ENCODE assay signal across 19 cellular contexts in genomic region chr17:63768433-63768832, GRCh38.
"Had no signal": no experiment of that assay in that cellular context is flagged by ENCODE, and none has a peak within 500 bp of the region (broad histone marks: within the 10 kb centered on the region; RNA-seq: fewer than 3 reads in every experiment).

No MANE protein-coding gene starts in this region.

- FAIRE-seq: urothelium cell line had no signal

- H3K27me3 ChIP-seq: brain microvascular endothelial cell, colonic mucosa, gastrocnemius medialis, heart left ventricle, thyroid gland had no signal

- H3K27me3 Mint-ChIP-seq: activated T-helper 17 cell treated with anti-CD3 and anti-CD28 coated beads, Interleukin-2, amount 50 U/mL, for 72 hours; central memory CD8-positive, alpha-beta T cell; natural killer cell treated with Interleukin-12 subunit alpha and Interleukin-12 subunit beta and Interleukin-15 and Interleukin-18, amount 100 ng/mL, for 72 hours; T-cell had no signal

- H3K27ac Mint-ChIP-seq: natural killer cell treated with Interleukin-12 subunit alpha and Interleukin-12 subunit beta and Interleukin-15 and Interleukin-18, amount 100 ng/mL, for 72 hours; T-cell had no signal

- ATAC-seq: activated T-helper 17 cell treated with anti-CD3 and anti-CD28 coated beads, Interleukin-2, amount 50 U/mL, for 72 hours; gastrocnemius medialis; heart left ventricle; lower lobe of right lung; natural killer cell treated with Interleukin-12 subunit alpha and Interleukin-12 subunit beta and Interleukin-15 and Interleukin-18, amount 100 ng/mL, for 72 hours; SK-N-SH treated with all-trans-retinoic acid at 6 μM for 48 hours; T-cell had no signal

- H3K4me3 ChIP-seq: colonic mucosa, gastrocnemius medialis, heart left ventricle, lower lobe of right lung, thyroid gland had no signal

- H3K9me3 Mint-ChIP-seq: activated T-helper 17 cell treated with anti-CD3 and anti-CD28 coated beads, Interleukin-2, amount 50 U/mL, for 72 hours; central memory CD8-positive, alpha-beta T cell; mesothelial cell of epicardium; natural killer cell treated with Interleukin-12 subunit alpha and Interleukin-12 subunit beta and Interleukin-15 and Interleukin-18, amount 100 ng/mL, for 72 hours; T-cell had no signal

- H3K4me3 Mint-ChIP-seq: activated T-helper 17 cell treated with anti-CD3 and anti-CD28 coated beads, Interleukin-2, amount 50 U/mL, for 72 hours; central memory CD8-positive, alpha-beta T cell; mesothelial cell of epicardium; natural killer cell treated with Interleukin-12 subunit alpha and Interleukin-12 subunit beta and Interleukin-15 and Interleukin-18, amount 100 ng/mL, for 72 hours; T-cell had no signal

- DNase-seq: activated CD4-positive, alpha-beta T cell treated with anti-CD3 and anti-CD28 coated beads, Interleukin-2, amount 50 U/mL, for 4 hours; activated CD4-positive, CD25-positive, alpha-beta regulatory T cell treated with anti-CD3 and anti-CD28 coated beads, Interleukin-2, amount 50 U/mL, for 72 hours; activated naive CD4-positive, alpha-beta T cell; brain microvascular endothelial cell; colonic mucosa; gastrocnemius medialis; heart left ventricle; lower lobe of right lung; nucleus accumbens; stimulated activated naive CD4-positive, alpha-beta T cell treated with Interleukin-2 at 50 U/mL for 16 hours; T-cell; T1000; thyroid gland had no signal

- H3K9me3 ChIP-seq: colonic mucosa, gastrocnemius medialis, heart left ventricle, lower lobe of right lung, thyroid gland had no signal

- H3K27ac ChIP-seq: brain microvascular endothelial cell, colonic mucosa, heart left ventricle, lower lobe of right lung, thyroid gland had no signal
